In the genomic region with DNA sequence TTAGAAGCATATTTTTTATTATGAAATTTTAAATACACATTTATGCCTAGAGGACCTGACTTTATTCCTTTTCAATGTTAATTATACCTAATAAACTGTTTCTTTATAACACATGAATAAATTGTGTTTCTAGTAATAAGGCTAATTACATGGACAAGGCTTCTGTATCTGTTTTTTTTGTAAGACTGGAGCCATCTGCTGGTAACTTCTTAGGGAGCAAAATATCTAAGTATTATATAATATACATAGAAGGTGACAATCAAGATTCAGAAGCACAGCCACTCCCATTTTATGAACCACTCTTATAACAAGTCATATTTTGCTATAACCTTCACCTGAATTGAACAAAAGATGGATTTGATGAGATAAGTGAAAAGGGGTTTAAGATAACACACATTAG, we compare ENCODE assay signal across 10 cellular contexts.
DNase-seq lines count a peak whose midpoint lies in the region; ATAC-seq and TF ChIP-seq lines count a peak whose summit lies in the region.
"Had no signal": no experiment of that assay in that cellular context is flagged by ENCODE, and none has a peak within 500 bp of the region (broad histone marks: within the 10 kb centered on the region; RNA-seq: fewer than 3 reads in every experiment).

No MANE protein-coding gene starts in this region.

- no peaks in the 10 kb centered on the region for H3K27me3 ChIP-seq in KMS-11 (ENCODE audit: insufficient read depth, low read depth)
- peaks cover 0 to 4% (median 0%) of the 10 kb centered on the region in 3 donors for H3K27me3 ChIP-seq in sigmoid colon
- H3K27me3 ChIP-seq in neuronal stem cell (ENCODE audit: control insufficient read depth in 3 of 3, insufficient read depth in 3 of 3, low read depth in 1 of 3, low read length in 3 of 3), result no peaks in the 10 kb centered on the region
- H3K27me3 ChIP-seq: testis had no signal

- H3K4me2 ChIP-seq in KMS-11 (no peak overlapping the region), neuronal stem cell (ENCODE audit: insufficient read depth, low read length, poor library complexity, severe bottlenecking) (no peak overlapping the region)

- H2AK5ac ChIP-seq in neuronal stem cell (ENCODE audit: low read depth, low read length), result no peak overlapping the region

- H3K27ac ChIP-seq in KMS-11 (no peak overlapping the region), sigmoid colon (no peak overlapping the region), neuronal stem cell (replicated peaks; ENCODE audit: low read length) (no peak overlapping the region)
- H3K27ac ChIP-seq: testis had no signal

- no peak overlapping the region for H2BK15ac ChIP-seq in neuronal stem cell (ENCODE audit: low read length)

- no peak overlapping the region for H2BK5ac ChIP-seq in neuronal stem cell (ENCODE audit: low read length)

- no peak overlapping the region for H2BK12ac ChIP-seq in neuronal stem cell (ENCODE audit: low read length)

- H2AFZ ChIP-seq in KMS-11 (ENCODE audit: low read depth), result no peak overlapping the region
- H2AFZ ChIP-seq in neuronal stem cell (ENCODE audit: low read length), result no peak overlapping the region

- H3K36me3 ChIP-seq in KMS-11 (ENCODE audit: insufficient read depth), result no peaks in the 10 kb centered on the region
- no peaks in the 10 kb centered on the region for H3K36me3 ChIP-seq in sigmoid colon
- no peaks in the 10 kb centered on the region for H3K36me3 ChIP-seq in neuronal stem cell (replicated peaks in 1 of 2; ENCODE audit: control insufficient read depth in 2 of 2, insufficient read depth in 2 of 2, low read length in 2 of 2)

- intact Hi-C loops in sigmoid colon (cut with DNase I), result no loop called here

- no peaks in the 10 kb centered on the region for H3K79me1 ChIP-seq in neuronal stem cell (ENCODE audit: low read depth, low read length)

- no peak overlapping the region for H3K23ac ChIP-seq in neuronal stem cell (ENCODE audit: low read depth, low read length, poor library complexity)

- no peak overlapping the region for H3K4me3 ChIP-seq in KMS-11 (IDR thresholded peaks at IDR 0.05; ENCODE audit: insufficient read depth, low read depth, low read length)
- H3K4me3 ChIP-seq in sigmoid colon, result no peak overlapping the region
- no peak overlapping the region for H3K4me3 ChIP-seq in neuronal stem cell (ENCODE audit: low read length in 2 of 2)
- H3K4me3 ChIP-seq: testis had no signal

- H3K14ac ChIP-seq in neuronal stem cell (ENCODE audit: low read length), result no peak overlapping the region

- DNase-seq in DMS53 treated with DMSO at 0.1 percent for 48 hours (lab: John Stamatoyannopoulos, UW; ENCODE audit: unreplicated experiment) (peak; percentile 20), SKM-1 treated with dmso at 0.1 percent for 144 hours (lab: John Stamatoyannopoulos, UW; ENCODE audit: unreplicated experiment) (peak; percentile 36), left lobe of liver (ENCODE audit: low spot score) (no peak), sigmoid colon (no peak), T-helper 9 cell (no peak), neuronal stem cell (ENCODE audit: low spot score) (no peak)
- DNase-seq: activated naive CD8-positive, alpha-beta T cell treated with anti-CD3 and anti-CD28 coated beads, Interleukin-2, amount 10 ng/mL, durations not matched to agents 7 days and 5 days; testis had no signal

- no peaks in the 10 kb centered on the region for H3K9me3 ChIP-seq in sigmoid colon
- H3K9me3 ChIP-seq in neuronal stem cell (replicated peaks in 1 of 2; ENCODE audit: control insufficient read depth in 2 of 2, insufficient read depth in 1 of 2, low read depth in 1 of 2, low read length in 2 of 2), result no peaks in the 10 kb centered on the region
- H3K9me3 ChIP-seq: testis had no signal

- H3K79me2 ChIP-seq in KMS-11 (ENCODE audit: insufficient read depth, low read depth), result no peaks in the 10 kb centered on the region

- TF ChIP-seq POLR2A in sigmoid colon (IDR thresholded peaks at IDR 0.05), result no peak

- H4K20me1 ChIP-seq in KMS-11 (ENCODE audit: insufficient read depth), result no peaks in the 10 kb centered on the region

- H3K18ac ChIP-seq in neuronal stem cell (ENCODE audit: low read length), result no peak overlapping the region

- no peak overlapping the region for H3K4ac ChIP-seq in neuronal stem cell (ENCODE audit: low read length)

- TF ChIP-seq EP300 in sigmoid colon (IDR thresholded peaks at IDR 0.05), result no peak

- H4K8ac ChIP-seq in neuronal stem cell (ENCODE audit: low read depth, low read length), result no peak overlapping the region

- peak; percentile 43; the same call in 1 of the 2 replicates for TF ChIP-seq CTCF in KMS-11 (conservative IDR thresholded peaks at IDR 0.05; ENCODE audit: low read depth, low read length)
- no peak for TF ChIP-seq CTCF in sigmoid colon (IDR thresholded peaks at IDR 0.05)

- no peaks in the 10 kb centered on the region for H3K4me1 ChIP-seq in KMS-11 (ENCODE audit: low read depth, poor library complexity, severe bottlenecking)
- no peaks in the 10 kb centered on the region for H3K4me1 ChIP-seq in sigmoid colon
- H3K4me1 ChIP-seq in neuronal stem cell (ENCODE audit: control insufficient read depth in 2 of 2, insufficient read depth in 1 of 2, low read depth in 1 of 2, low read length in 2 of 2), result peaks cover 0 to 10% of the 10 kb centered on the region in 2 donors
- H3K4me1 ChIP-seq: testis had no signal

- ATAC-seq in left lobe of liver, result peak; percentile 32
- ATAC-seq in HG02870 (IDR thresholded peaks at IDR 0.05; ENCODE audit: unreplicated experiment), result no peak

- H3K9ac ChIP-seq in KMS-11 (no peak overlapping the region), neuronal stem cell (ENCODE audit: low read depth, low read length, poor library complexity) (no peak overlapping the region)

- H4K91ac ChIP-seq in neuronal stem cell (ENCODE audit: low read depth, low read length, poor library complexity), result no peak overlapping the region

- H2BK120ac ChIP-seq in neuronal stem cell (ENCODE audit: low read depth, low read length), result no peak overlapping the region

Comparison
In these comparisons a context has a peak if more than half of its experiments do, and no peak if none do; other contexts are left out.
1. DNase-seq: peak in DMS53 treated with DMSO at 0.1 percent for 48 hours (single experiment) and SKM-1 treated with dmso at 0.1 percent for 144 hours (single experiment); none in left lobe of liver (single experiment), sigmoid colon (single experiment), T-helper 9 cell (single experiment) and neuronal stem cell (single experiment).